4 cellular contexts compared by ENCODE assay signal in genomic region chr21:45072963-45073300, GRCh38.
TF ChIP-seq lines count a peak whose summit lies in the region.

No MANE protein-coding gene starts in this region.

TF ChIP-seq in SK-N-SH, 30 proteins besides CTCF, POLR2A, EP300 and RAD21 (continues in another document):
- no peak for TF ChIP-seq IRF3 (IDR thresholded peaks at IDR 0.05; ENCODE audit: low read depth, low read length)
- TF ChIP-seq REST (IDR thresholded peaks at IDR 0.05; ENCODE audit: low read depth, low read length) = no peak
- no peak for TF ChIP-seq GATA2 (CRISPR knock-in tag; IDR thresholded peaks at IDR 0.05)
- TF ChIP-seq USF1 (IDR thresholded peaks at IDR 0.05; ENCODE audit: borderline replicate concordance, low read depth) = no peak
- no peak for TF ChIP-seq GABPA (IDR thresholded peaks at IDR 0.05; ENCODE audit: low read depth)
- TF ChIP-seq MEF2A (IDR thresholded peaks at IDR 0.05; ENCODE audit: borderline replicate concordance, low read depth) = no peak
- no peak for TF ChIP-seq TAF1 (IDR thresholded peaks at IDR 0.05; ENCODE audit: borderline replicate concordance, low read depth, low read length)

TF ChIP-seq in SK-N-SH treated with all-trans-retinoic acid at 6 μM for 48 hours, 23 proteins besides CTCF, POLR2A, EP300 and RAD21:
- TF ChIP-seq TCF4 (CRISPR knock-in tag; IDR thresholded peaks at IDR 0.05; ENCODE audit: borderline replicate concordance) = no peak
- TF ChIP-seq ZFP3 (CRISPR knock-in tag; IDR thresholded peaks at IDR 0.05) = no peak
- TF ChIP-seq ARNTL (CRISPR knock-in tag; IDR thresholded peaks at IDR 0.05; ENCODE audit: borderline replicate concordance, low read depth) = no peak
- TF ChIP-seq CSDC2 (CRISPR knock-in tag; IDR thresholded peaks at IDR 0.05) = no peak
- no peak for TF ChIP-seq ZNF8 (CRISPR knock-in tag; IDR thresholded peaks at IDR 0.05)
- no peak for TF ChIP-seq ESRRG (CRISPR knock-in tag; IDR thresholded peaks at IDR 0.05)
- TF ChIP-seq OSR1 (CRISPR knock-in tag; IDR thresholded peaks at IDR 0.05) = no peak
- TF ChIP-seq POU6F1 (CRISPR knock-in tag; IDR thresholded peaks at IDR 0.05; ENCODE audit: borderline replicate concordance, low read depth) = no peak
- TF ChIP-seq ZNF70 (CRISPR knock-in tag; IDR thresholded peaks at IDR 0.05) = no peak
- no peak for TF ChIP-seq TSHZ2 (CRISPR knock-in tag; IDR thresholded peaks at IDR 0.05)
- TF ChIP-seq RARB (CRISPR knock-in tag; IDR thresholded peaks at IDR 0.05) = no peak

TF ChIP-seq in HCT116, 20 proteins besides CTCF, POLR2A, EP300 and RAD21:
- no peak for TF ChIP-seq POLR2AphosphoS5 (IDR thresholded peaks at IDR 0.05; ENCODE audit: low read depth, low read length)
- TF ChIP-seq EZH2 (IDR thresholded peaks at IDR 0.05) = no peak
- TF ChIP-seq ZFX (IDR thresholded peaks at IDR 0.05) = no peak
- no peak for TF ChIP-seq FOSL1 (IDR thresholded peaks at IDR 0.05; ENCODE audit: low read depth)
- TF ChIP-seq EGR1 (IDR thresholded peaks at IDR 0.05; ENCODE audit: low read depth) = no peak

TF ChIP-seq in H1, 55 proteins besides CTCF, POLR2A, EP300 and RAD21:
- no peak for TF ChIP-seq USF2 (IDR thresholded peaks at IDR 0.05; ENCODE audit: low read length)
- no peak for TF ChIP-seq GABPA (IDR thresholded peaks at IDR 0.05; ENCODE audit: borderline replicate concordance, insufficient read depth, low read length)
- TF ChIP-seq MAX (IDR thresholded peaks at IDR 0.05) = no peak
- TF ChIP-seq GTF2F1 (IDR thresholded peaks at IDR 0.05; ENCODE audit: borderline replicate concordance, low read depth, low read length) = no peak
- no peak for TF ChIP-seq JUN (IDR thresholded peaks at IDR 0.05; ENCODE audit: low read depth, low read length)
- TF ChIP-seq TEAD4 (IDR thresholded peaks at IDR 0.05; ENCODE audit: low read depth, low read length) = peak; percentile 63
- no peak for TF ChIP-seq KDM1A (IDR thresholded peaks at IDR 0.05; ENCODE audit: borderline replicate concordance, low read length)
- no peak for TF ChIP-seq EZH2 (IDR thresholded peaks at IDR 0.05; ENCODE audit: low read depth, low read length, severe bottlenecking)
